ENCODE assay signal across 13 cellular contexts in genomic region chr5:56852228-56853000, GRCh38. TPM values are rescaled to one million over a fixed set of nuclear protein-coding genes. Genes with fewer than 3 reads are reported as not detected.
DNase-seq lines count a peak whose midpoint lies in the region; ATAC-seq and TF ChIP-seq lines count a peak whose summit lies in the region.
"Had no signal": no experiment of that assay in that cellular context is flagged by ENCODE, and none has a peak within 500 bp of the region (broad histone marks: within the 10 kb centered on the region; RNA-seq: fewer than 3 reads in every experiment).

No MANE protein-coding gene starts in this region.

- DNase-seq in activated naive CD8-positive, alpha-beta T cell treated with anti-CD3 and anti-CD28 coated beads for 36 hours: no peak
- DNase-seq in activated CD4-positive, alpha-beta memory T cell treated with anti-CD3 and anti-CD28 coated beads, Interleukin-2, amount 10 ng/mL, durations not matched to agents 7 days and 5 days: no peak
- DNase-seq in fibroblast of peridontal ligament (ENCODE audit: extremely low read depth): peak; percentile 18
- DNase-seq in HAP-1 (ENCODE audit: low spot score in 2 of 2): no peak
- no peak for DNase-seq in type B pancreatic cell (ENCODE audit: extremely low spot score, unreplicated experiment)
- DNase-seq: activated CD4-positive, alpha-beta T cell treated with anti-CD3 and anti-CD28 coated beads for 4 hours; BE2C; NCI-H2107; stimulated activated naive CD8-positive, alpha-beta T cell treated with anti-CD3 and anti-CD28 coated beads, Interleukin-15, Interleukin-2, amounts not matched to agents 100 U/mL and 50 U/mL, for 24 hours had no signal

- no peak for TF ChIP-seq CTCF in type B pancreatic cell (conservative IDR thresholded peaks at IDR 0.05)

- no peaks in the 10 kb centered on the region for H3K9me3 Mint-ChIP-seq in activated naive CD8-positive, alpha-beta T cell (ENCODE audit: low read depth)
- no peaks in the 10 kb centered on the region for H3K9me3 Mint-ChIP-seq in activated naive CD8-positive, alpha-beta T cell treated with anti-CD3 and anti-CD28 coated beads for 36 hours
- H3K9me3 Mint-ChIP-seq in activated CD4-positive, alpha-beta memory T cell treated with anti-CD3 and anti-CD28 coated beads, Interleukin-2, amount 10 ng/mL, durations not matched to agents 7 days and 5 days: no peaks in the 10 kb centered on the region
- H3K9me3 Mint-ChIP-seq in stimulated activated memory B cell treated with anti-CD40 and anti-IgM and Interleukin-4, amounts not matched to agents 10 μg/mL and 1 μg/mL and 100 μg/mL, for 72 hours: no peaks in the 10 kb centered on the region
- H3K9me3 Mint-ChIP-seq in type B pancreatic cell: no peaks in the 10 kb centered on the region

- no peak overlapping the region for H3K4me3 ChIP-seq in HAP-1

- no peaks in the 10 kb centered on the region for H3K9me3 ChIP-seq in HAP-1
- H3K9me3 ChIP-seq: ascending aorta, BE2C had no signal

- in situ Hi-C loops in HAP-1 (cut with MboI; ENCODE audit: low sequenced_read_pairs): no loop called here

- POLR2A ChIA-PET in activated CD4-positive, alpha-beta memory T cell treated with anti-CD3 and anti-CD28 coated beads, Interleukin-2, amount 10 ng/mL, durations not matched to agents 7 days and 5 days (lab: Charles Lee): interaction anchor here (0.7 to 1.4 kb wide), 5 partner anchors 13 to 581 kb away, joined by 3 to 5 read pairs (median 3); no protein-coding TSS in a partner anchor

- CTCF ChIA-PET in activated CD4-positive, alpha-beta memory T cell treated with anti-CD3 and anti-CD28 coated beads, Interleukin-2, amount 10 ng/mL, durations not matched to agents 7 days and 5 days (lab: Charles Lee): interaction anchor here (1.0 to 2.3 kb wide), 2 partner anchors 581 to 588 kb away, joined by 3 to 5 read pairs; no protein-coding TSS in a partner anchor

- H3K4me1 Mint-ChIP-seq in activated naive CD8-positive, alpha-beta T cell (ENCODE audit: low read depth): peaks cover 82% of the 10 kb centered on the region
- peaks cover 67% of the 10 kb centered on the region for H3K4me1 Mint-ChIP-seq in activated naive CD8-positive, alpha-beta T cell treated with anti-CD3 and anti-CD28 coated beads for 36 hours
- H3K4me1 Mint-ChIP-seq in activated CD4-positive, alpha-beta memory T cell treated with anti-CD3 and anti-CD28 coated beads, Interleukin-2, amount 10 ng/mL, durations not matched to agents 7 days and 5 days: peaks cover 76% of the 10 kb centered on the region
- H3K4me1 Mint-ChIP-seq in stimulated activated memory B cell treated with anti-CD40 and anti-IgM and Interleukin-4, amounts not matched to agents 10 μg/mL and 1 μg/mL and 100 μg/mL, for 72 hours: peaks cover 88% of the 10 kb centered on the region
- peaks cover 50% of the 10 kb centered on the region for H3K4me1 Mint-ChIP-seq in type B pancreatic cell (ENCODE audit: unreplicated experiment)

- peak overlapping the region; percentile 43 for H3K27ac Mint-ChIP-seq in activated naive CD8-positive, alpha-beta T cell
- no peak overlapping the region for H3K27ac Mint-ChIP-seq in activated naive CD8-positive, alpha-beta T cell treated with anti-CD3 and anti-CD28 coated beads for 36 hours
- peak overlapping the region; percentile 48 for H3K27ac Mint-ChIP-seq in activated CD4-positive, alpha-beta memory T cell treated with anti-CD3 and anti-CD28 coated beads, Interleukin-2, amount 10 ng/mL, durations not matched to agents 7 days and 5 days
- peak overlapping the region; percentile 66 for H3K27ac Mint-ChIP-seq in stimulated activated memory B cell treated with anti-CD40 and anti-IgM and Interleukin-4, amounts not matched to agents 10 μg/mL and 1 μg/mL and 100 μg/mL, for 72 hours
- H3K27ac Mint-ChIP-seq in type B pancreatic cell: no peak overlapping the region

- no peaks in the 10 kb centered on the region for H3K4me1 ChIP-seq in HAP-1

- peaks cover 4% of the 10 kb centered on the region for H3K36me3 Mint-ChIP-seq in activated naive CD8-positive, alpha-beta T cell
- peaks cover 3% of the 10 kb centered on the region for H3K36me3 Mint-ChIP-seq in activated naive CD8-positive, alpha-beta T cell treated with anti-CD3 and anti-CD28 coated beads for 36 hours
- peaks cover 18% of the 10 kb centered on the region for H3K36me3 Mint-ChIP-seq in activated CD4-positive, alpha-beta memory T cell treated with anti-CD3 and anti-CD28 coated beads, Interleukin-2, amount 10 ng/mL, durations not matched to agents 7 days and 5 days (ENCODE audit: low read depth)
- H3K36me3 Mint-ChIP-seq in stimulated activated memory B cell treated with anti-CD40 and anti-IgM and Interleukin-4, amounts not matched to agents 10 μg/mL and 1 μg/mL and 100 μg/mL, for 72 hours: no peaks in the 10 kb centered on the region
- H3K36me3 Mint-ChIP-seq in type B pancreatic cell: peaks cover 6% of the 10 kb centered on the region

- H3K27me3 Mint-ChIP-seq in activated naive CD8-positive, alpha-beta T cell: no peaks in the 10 kb centered on the region
- no peaks in the 10 kb centered on the region for H3K27me3 Mint-ChIP-seq in activated naive CD8-positive, alpha-beta T cell treated with anti-CD3 and anti-CD28 coated beads for 36 hours
- no peaks in the 10 kb centered on the region for H3K27me3 Mint-ChIP-seq in activated CD4-positive, alpha-beta memory T cell treated with anti-CD3 and anti-CD28 coated beads, Interleukin-2, amount 10 ng/mL, durations not matched to agents 7 days and 5 days
- no peaks in the 10 kb centered on the region for H3K27me3 Mint-ChIP-seq in stimulated activated memory B cell treated with anti-CD40 and anti-IgM and Interleukin-4, amounts not matched to agents 10 μg/mL and 1 μg/mL and 100 μg/mL, for 72 hours
- H3K27me3 Mint-ChIP-seq in type B pancreatic cell: no peaks in the 10 kb centered on the region

- H3K36me3 ChIP-seq in HAP-1 (replicated peaks): no peaks in the 10 kb centered on the region
- H3K36me3 ChIP-seq: ascending aorta had no signal

- ATAC-seq in stimulated activated memory B cell treated with anti-CD40 and anti-IgM and Interleukin-4, amounts not matched to agents 10 μg/mL and 1 μg/mL and 100 μg/mL, for 72 hours: no peak
- no peak for ATAC-seq in GM18867 (IDR thresholded peaks at IDR 0.05; ENCODE audit: unreplicated experiment)
- ATAC-seq: stimulated activated naive CD8-positive, alpha-beta T cell treated with anti-CD3 and anti-CD28 coated beads, Interleukin-15, Interleukin-2, amounts not matched to agents 100 U/mL and 50 U/mL, for 24 hours had no signal

- H3K27me3 ChIP-seq in HAP-1 (ENCODE audit: low read depth): no peaks in the 10 kb centered on the region
- H3K27me3 ChIP-seq: ascending aorta, BE2C had no signal

- peak overlapping the region; percentile 7 for H3K4me3 Mint-ChIP-seq in activated naive CD8-positive, alpha-beta T cell
- H3K4me3 Mint-ChIP-seq in activated naive CD8-positive, alpha-beta T cell treated with anti-CD3 and anti-CD28 coated beads for 36 hours: no peak overlapping the region
- H3K4me3 Mint-ChIP-seq in activated CD4-positive, alpha-beta memory T cell treated with anti-CD3 and anti-CD28 coated beads, Interleukin-2, amount 10 ng/mL, durations not matched to agents 7 days and 5 days: peak overlapping the region; percentile 1
- peak overlapping the region; percentile 27 for H3K4me3 Mint-ChIP-seq in stimulated activated memory B cell treated with anti-CD40 and anti-IgM and Interleukin-4, amounts not matched to agents 10 μg/mL and 1 μg/mL and 100 μg/mL, for 72 hours
- H3K4me3 Mint-ChIP-seq in type B pancreatic cell: no peak overlapping the region

RNA-seq across cellular contexts. Expression of gene MAP3K1, which starts 37.1 kb away (rescaled TPM):
- 10 to 100 TPM; 10.1 to 10.6 TPM for total RNA-seq in activated naive CD8-positive, alpha-beta T cell treated with anti-CD3 and anti-CD28 coated beads for 36 hours
- 10 to 100 TPM; 47.5 to 49.5 TPM for total RNA-seq in activated CD4-positive, alpha-beta memory T cell treated with anti-CD3 and anti-CD28 coated beads, Interleukin-2, amount 10 ng/mL, durations not matched to agents 7 days and 5 days
- 40.9 and 48.4 TPM in 2 replicates for total RNA-seq in type B pancreatic cell (ENCODE audit: low replicate concordance)

RNA-seq across cellular contexts. Expression of gene SETD9, which starts 57.0 kb away (rescaled TPM):
- total RNA-seq in activated naive CD8-positive, alpha-beta T cell treated with anti-CD3 and anti-CD28 coated beads for 36 hours: 10 to 100 TPM; 12.1 to 15.4 TPM
- total RNA-seq in activated CD4-positive, alpha-beta memory T cell treated with anti-CD3 and anti-CD28 coated beads, Interleukin-2, amount 10 ng/mL, durations not matched to agents 7 days and 5 days: 1 to 10 TPM; 4.1 to 4.9 TPM
- 14.7 and 15.4 TPM in 2 replicates for total RNA-seq in type B pancreatic cell (ENCODE audit: low replicate concordance)

Comparison
In these comparisons a context has a peak if more than half of its experiments do, and no peak if none do; other contexts are left out.
1. H3K27ac Mint-ChIP-seq: peak in activated naive CD8-positive, alpha-beta T cell (single experiment), activated CD4-positive, alpha-beta memory T cell treated with anti-CD3 and anti-CD28 coated beads, Interleukin-2, amount 10 ng/mL, durations not matched to agents 7 days and 5 days (single experiment) and stimulated activated memory B cell treated with anti-CD40 and anti-IgM and Interleukin-4, amounts not matched to agents 10 μg/mL and 1 μg/mL and 100 μg/mL, for 72 hours (single experiment); none in activated naive CD8-positive, alpha-beta T cell treated with anti-CD3 and anti-CD28 coated beads for 36 hours (single experiment) and type B pancreatic cell (single experiment).
2. H3K4me3 Mint-ChIP-seq: peak in activated naive CD8-positive, alpha-beta T cell (single experiment), activated CD4-positive, alpha-beta memory T cell treated with anti-CD3 and anti-CD28 coated beads, Interleukin-2, amount 10 ng/mL, durations not matched to agents 7 days and 5 days (single experiment) and stimulated activated memory B cell treated with anti-CD40 and anti-IgM and Interleukin-4, amounts not matched to agents 10 μg/mL and 1 μg/mL and 100 μg/mL, for 72 hours (single experiment); none in activated naive CD8-positive, alpha-beta T cell treated with anti-CD3 and anti-CD28 coated beads for 36 hours (single experiment) and type B pancreatic cell (single experiment).